Comparison of ENCODE assay signal across 19 cellular contexts in genomic region chr19:3645726-3646125, GRCh38.
DNase-seq lines count a peak whose midpoint lies in the region; ATAC-seq and TF ChIP-seq lines count a peak whose summit lies in the region.
"Had no signal": no experiment of that assay in that cellular context is flagged by ENCODE, and none has a peak within 500 bp of the region (broad histone marks: within the 10 kb centered on the region; RNA-seq: fewer than 3 reads in every experiment).

No MANE protein-coding gene starts in this region.

- DNase-seq in substantia nigra (lab: John Stamatoyannopoulos, UW), result no peak
- no peak for DNase-seq in LoVo (ENCODE audit: low spot score)
- no peak for DNase-seq in effector memory CD8-positive, alpha-beta T cell
- DNase-seq in DMS153 treated with DMSO at 0.1 percent for 48 hours (lab: John Stamatoyannopoulos, UW; ENCODE audit: unreplicated experiment), result no peak
- DNase-seq: 8988T; ACHN; AML-193; BE2C; Calu3; CD4-positive, alpha-beta memory T cell; COR-L47; DND-41; GM23248; H7; HCEC 1CT had no signal

- no peak overlapping the region for H3K27ac Mint-ChIP-seq in effector memory CD8-positive, alpha-beta T cell
- H3K27ac Mint-ChIP-seq: CD4-positive, alpha-beta memory T cell had no signal

- no peaks in the 10 kb centered on the region for H3K4me1 Mint-ChIP-seq in effector memory CD8-positive, alpha-beta T cell (ENCODE audit: low read depth in 2 of 2)
- H3K4me1 Mint-ChIP-seq: CD4-positive, alpha-beta memory T cell had no signal

- H3K9me3 Mint-ChIP-seq in effector memory CD8-positive, alpha-beta T cell, result no peaks in the 10 kb centered on the region
- H3K9me3 Mint-ChIP-seq: CD4-positive, alpha-beta memory T cell had no signal

- no peaks in the 10 kb centered on the region for H3K27me3 Mint-ChIP-seq in effector memory CD8-positive, alpha-beta T cell
- H3K27me3 Mint-ChIP-seq: CD4-positive, alpha-beta memory T cell had no signal

- no peak overlapping the region for H3K4me3 Mint-ChIP-seq in effector memory CD8-positive, alpha-beta T cell
- H3K4me3 Mint-ChIP-seq: CD4-positive, alpha-beta memory T cell had no signal

- H3K27ac ChIP-seq in C4-2B, result peak overlapping the region; percentile 75
- peak overlapping the region; percentile 72 for H3K27ac ChIP-seq in angular gyrus (ENCODE audit: low read depth, low read length)
- peak overlapping the region; percentile 88 for H3K27ac ChIP-seq in substantia nigra (ENCODE audit: low read depth, low read length, poor library complexity, severe bottlenecking)
- H3K27ac ChIP-seq: A549; BLaER1 treated with 17β-estradiol and CSF1 and Interleukin-3, amounts not matched to agents 10 nM and 100 nM; GM23248 had no signal

- no peak for TF ChIP-seq CTCF in C4-2B (conservative IDR thresholded peaks at IDR 0.05)

- H3K36me3 Mint-ChIP-seq in effector memory CD8-positive, alpha-beta T cell (ENCODE audit: insufficient read depth), result peaks cover 5% of the 10 kb centered on the region

- ATAC-seq in effector memory CD8-positive, alpha-beta T cell (replicated peaks), result no peak
